21 cellular contexts compared by ENCODE assay signal in the genomic region with DNA sequence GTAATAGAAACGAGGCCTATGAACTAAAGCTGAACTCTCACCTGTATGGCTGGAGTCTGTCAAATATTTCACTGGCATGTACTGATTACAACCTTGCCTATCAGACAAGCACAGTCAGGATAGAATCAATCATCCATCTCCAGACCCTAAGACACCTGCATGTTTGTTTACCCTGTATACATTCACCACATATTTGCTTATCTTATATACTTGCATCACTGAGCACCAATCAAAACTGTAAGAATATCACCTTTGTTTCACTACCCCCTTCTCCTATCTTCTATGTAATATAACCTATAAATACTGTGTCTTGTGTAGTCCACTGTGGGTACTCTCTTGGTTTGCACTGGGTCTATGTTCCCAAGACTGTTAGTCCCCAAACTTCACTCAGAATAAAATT.
DNase-seq lines count a peak whose midpoint lies in the region; ATAC-seq lines count a peak whose summit lies in the region.
"Had no signal": no experiment of that assay in that cellular context is flagged by ENCODE, and none has a peak within 500 bp of the region (broad histone marks: within the 10 kb centered on the region; RNA-seq: fewer than 3 reads in every experiment).

No MANE protein-coding gene starts in this region.

- H3K4me1 Mint-ChIP-seq in memory B cell, result peaks cover 18% of the 10 kb centered on the region
- H3K4me1 Mint-ChIP-seq: activated CD4-positive, alpha-beta memory T cell treated with anti-CD3 and anti-CD28 coated beads, Interleukin-2, amount 10 ng/mL, durations not matched to agents 7 days and 5 days had no signal

- H3K36me3 Mint-ChIP-seq in memory B cell, result peaks cover 9% of the 10 kb centered on the region
- H3K36me3 Mint-ChIP-seq: CD4-positive, CD25-positive, alpha-beta regulatory T cell had no signal

- H3K4me3 Mint-ChIP-seq in memory B cell, result no peak overlapping the region
- H3K4me3 Mint-ChIP-seq: activated CD4-positive, alpha-beta memory T cell treated with anti-CD3 and anti-CD28 coated beads, Interleukin-2, amount 10 ng/mL, durations not matched to agents 7 days and 5 days; activated naive CD8-positive, alpha-beta T cell treated with anti-CD3 and anti-CD28 coated beads for 36 hours; CD4-positive, CD25-positive, alpha-beta regulatory T cell had no signal

- ATAC-seq in GM18870 (IDR thresholded peaks at IDR 0.05; ENCODE audit: unreplicated experiment) (peak; percentile 42), GM21526 (IDR thresholded peaks at IDR 0.05; ENCODE audit: low FRiP score, unreplicated experiment) (peak; percentile 64), HG03159 (IDR thresholded peaks at IDR 0.05; ENCODE audit: unreplicated experiment) (peak; percentile 71), memory B cell (ENCODE audit: low read depth) (peak; percentile 42)
- ATAC-seq: K562, lower lobe of right lung had no signal

- H3K9me3 Mint-ChIP-seq in memory B cell, result no peaks in the 10 kb centered on the region
- H3K9me3 Mint-ChIP-seq: activated CD4-positive, alpha-beta memory T cell treated with anti-CD3 and anti-CD28 coated beads, Interleukin-2, amount 10 ng/mL, durations not matched to agents 7 days and 5 days; activated T-helper 2 cell treated with anti-CD3 and anti-CD28 coated beads, Interferon-gamma antibody, Interleukin-2, Interleukin-4, amounts not matched to agents 10 μg/mL and 5 μg/mL and 100 μg/mL, durations not matched to agents 14 hours and 24 hours and 36 hours had no signal

- no peak for DNase-seq in memory B cell (ENCODE audit: low spot score in 2 of 2)
- DNase-seq in dermis blood vessel endothelial cell, result no peak
- DNase-seq in activated naive CD4-positive, alpha-beta T cell treated with Interleukin-2 at 50 U/mL for 16 hours, result no peak
- no peak for DNase-seq in stimulated activated CD4-positive, alpha-beta T cell treated with anti-CD3 and anti-CD28 coated beads, Interleukin-4, amount 100 ng/mL, for 4 hours
- DNase-seq: activated CD4-positive, alpha-beta memory T cell treated with anti-CD3 and anti-CD28 coated beads, Interleukin-2, amount 10 ng/mL, durations not matched to agents 7 days and 5 days; activated CD4-positive, CD25-positive, alpha-beta regulatory T cell treated with anti-CD3 and anti-CD28 coated beads, Interleukin-2, amount 50 U/mL, for 72 hours; activated naive CD8-positive, alpha-beta T cell treated with anti-CD3 and anti-CD28 coated beads for 36 hours; CD4-positive, CD25-positive, alpha-beta regulatory T cell; central memory CD4-positive, alpha-beta T cell; dorsolateral prefrontal cortex; EL; lower lobe of right lung; MG63; NCI-H1436; stomach; tibial artery had no signal

- no peaks in the 10 kb centered on the region for H3K27me3 Mint-ChIP-seq in memory B cell
- H3K27me3 Mint-ChIP-seq: activated CD4-positive, alpha-beta memory T cell treated with anti-CD3 and anti-CD28 coated beads, Interleukin-2, amount 10 ng/mL, durations not matched to agents 7 days and 5 days; activated naive CD8-positive, alpha-beta T cell treated with anti-CD3 and anti-CD28 coated beads for 36 hours; CD4-positive, CD25-positive, alpha-beta regulatory T cell had no signal

- H3K27ac Mint-ChIP-seq in memory B cell, result peak overlapping the region; percentile 9
- H3K27ac Mint-ChIP-seq: activated CD4-positive, alpha-beta memory T cell treated with anti-CD3 and anti-CD28 coated beads, Interleukin-2, amount 10 ng/mL, durations not matched to agents 7 days and 5 days; activated naive CD8-positive, alpha-beta T cell treated with anti-CD3 and anti-CD28 coated beads for 36 hours; activated T-helper 2 cell treated with anti-CD3 and anti-CD28 coated beads, Interferon-gamma antibody, Interleukin-2, Interleukin-4, amounts not matched to agents 10 μg/mL and 5 μg/mL and 100 μg/mL, durations not matched to agents 14 hours and 24 hours and 36 hours; CD4-positive, CD25-positive, alpha-beta regulatory T cell had no signal
